Comparison of ENCODE assay signal across 8 cellular contexts in genomic region chr7:94004024-94004945, GRCh38. TPM values are rescaled to one million over a fixed set of nuclear protein-coding genes. Genes with fewer than 3 reads are reported as not detected.
DNase-seq lines count a peak whose midpoint lies in the region; TF ChIP-seq lines count a peak whose summit lies in the region.

BET1 (minus strand) TSS chr7:94004355; CDS start chr7:94004216, 139 bp downstream.

- H3K36me3 ChIP-seq in effector memory CD4-positive, alpha-beta T cell (ENCODE audit: control insufficient read depth, insufficient read depth, low read length) = no peaks in the 10 kb centered on the region

- no peaks in the 10 kb centered on the region for H3K9me3 ChIP-seq in effector memory CD4-positive, alpha-beta T cell (ENCODE audit: control insufficient read depth, low read length)

- H3K4me3 ChIP-seq in effector memory CD4-positive, alpha-beta T cell (ENCODE audit: insufficient read depth, low read depth, low read length, poor library complexity, severe bottlenecking) = peak within 1 kb of the TSS; percentile 88

- TF ChIP-seq CTCF in GM20000 (IDR thresholded peaks at IDR 0.05; ENCODE audit: extremely low read depth, missing control alignments) = no peak

- H3K27ac ChIP-seq in effector memory CD4-positive, alpha-beta T cell (ENCODE audit: insufficient read depth, low read length, poor library complexity, severe bottlenecking) = peak within 1 kb of the TSS; percentile 89

- POLR2A ChIA-PET in activated CD8-positive, alpha-beta memory T cell treated with anti-CD3 and anti-CD28 coated beads for 36 hours (lab: Charles Lee) = no interaction called here

- no peaks in the 10 kb centered on the region for H3K27me3 ChIP-seq in effector memory CD4-positive, alpha-beta T cell (replicated peaks; ENCODE audit: control insufficient read depth, insufficient read depth, low read length, poor library complexity, severe bottlenecking)

- peak; percentile 77 for DNase-seq in CMK (ENCODE audit: low read depth)
- peak; percentile 92 for DNase-seq in GM20000 (ENCODE audit: low spot score)
- peak; percentile 99 for DNase-seq in HT-29 (ENCODE audit: low spot score)
- peak; percentile 99 to 100 for DNase-seq in NOMO-1 (lab: John Stamatoyannopoulos, UW; ENCODE audit: unreplicated experiment in 2 of 2)
- peak; percentile 85 to 91 (median 85) for DNase-seq in effector memory CD4-positive, alpha-beta T cell
- peak; percentile 97 for DNase-seq in lung microvascular endothelial cell (ENCODE audit: low read depth in 2 of 2)
- DNase-seq in stimulated activated CD4-positive, alpha-beta T cell treated with anti-CD3 and anti-CD28 coated beads, TNF-alpha, amount 100 ng/mL, for 48 hours (ENCODE audit: low read depth in 3 of 3) = peak; percentile 83 to 85 (median 83)

- H3K4me1 ChIP-seq in effector memory CD4-positive, alpha-beta T cell (ENCODE audit: control insufficient read depth, insufficient read depth, low read length, poor library complexity, severe bottlenecking) = peaks cover 11% of the 10 kb centered on the region

- CTCF ChIA-PET in activated CD8-positive, alpha-beta memory T cell treated with anti-CD3 and anti-CD28 coated beads for 36 hours (lab: Charles Lee) = no interaction called here

RNA-seq across cellular contexts. Expression of gene BET1, which starts in this region (rescaled TPM):
- total RNA-seq in HT-29 (2014; rRNA removed; shearing (Covaris generic)) = 11.1 and 12.7 TPM in 2 replicates
- total RNA-seq in activated CD8-positive, alpha-beta memory T cell treated with anti-CD3 and anti-CD28 coated beads for 36 hours = 10 to 100 TPM; 18.0 to 20.3 TPM
- total RNA-seq in lung microvascular endothelial cell = 26.2 and 28.4 TPM in 2 replicates

Comparison
In these comparisons a context has a peak if more than half of its experiments do, and no peak if none do; other contexts are left out.
1. Peak in every context shown above with its lines: DNase-seq, H3K4me3 ChIP-seq and H3K27ac ChIP-seq.